ENCODE assay signal across 27 cellular contexts in the genomic region with DNA sequence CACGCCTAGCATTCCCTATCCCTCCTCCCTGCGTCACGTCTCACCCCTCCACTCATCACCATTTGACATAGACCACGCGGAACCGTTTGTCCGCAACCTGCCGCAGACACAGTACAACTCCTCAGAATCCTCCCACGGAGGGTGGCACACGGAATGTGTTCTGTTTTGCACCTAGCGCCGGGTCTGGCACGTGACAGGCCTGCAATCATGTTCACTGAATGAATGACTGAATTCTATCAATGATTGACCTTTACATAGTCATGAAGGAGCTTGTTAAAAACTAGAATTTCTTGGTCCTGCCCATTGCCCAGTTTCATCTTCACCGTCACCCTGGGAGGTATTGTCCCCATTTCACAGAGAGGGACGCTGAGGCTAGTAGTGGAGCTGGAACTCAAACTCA. TPM values are rescaled to one million over a fixed set of nuclear protein-coding genes. Genes with fewer than 3 reads are reported as not detected.
"Had no signal": no experiment of that assay in that cellular context is flagged by ENCODE, and none has a peak within 500 bp of the region (broad histone marks: within the 10 kb centered on the region; RNA-seq: fewer than 3 reads in every experiment).

No MANE protein-coding gene starts in this region.

- H2AFZ ChIP-seq: hepatocyte, neural progenitor cell, parathyroid adenoma had no signal

- H3K4me3 ChIP-seq: gastrocnemius medialis, hepatocyte, lower lobe of right lung, neural progenitor cell, right atrium auricular region, stomach, thyroid gland had no signal

- DNase-seq: cerebellar nuclear complex; cortex of kidney; dorsolateral prefrontal cortex; effector CD4-positive, alpha-beta T cell; foreskin fibroblast; gastrocnemius medialis; head of caudate nucleus; left ventricle myocardium superior; lower lobe of right lung; naive B cell; stimulated activated CD4-positive, alpha-beta T cell treated with anti-CD3 and anti-CD28 coated beads, Interleukin-2, amount 100 ng/mL, for 24 hours; stimulated activated CD4-positive, alpha-beta T cell treated with anti-CD3 and anti-CD28 coated beads, Interleukin-4, amount 100 ng/mL, for 24 hours; stimulated activated naive CD4-positive, alpha-beta T cell treated with Interleukin-2 at 50 U/mL for 16 hours; stomach; thyroid gland had no signal

- H3K27me3 ChIP-seq: right atrium auricular region, thyroid gland had no signal

- H3K36me3 ChIP-seq: gastrocnemius medialis, lower lobe of right lung, neural progenitor cell, right atrium auricular region, stomach, thyroid gland had no signal

- H3K9ac ChIP-seq: neural progenitor cell, parathyroid adenoma had no signal

- ATAC-seq: esophagus mucosa; gastrocnemius medialis; left ventricle myocardium superior; lower lobe of right lung; natural killer cell treated with Interleukin-12 subunit alpha and Interleukin-12 subunit beta and Interleukin-15 and Interleukin-18, amount 100 ng/mL, for 72 hours; sciatic nerve; stimulated activated effector memory CD8-positive, alpha-beta T cell treated with anti-CD3 and anti-CD28 coated beads, Interleukin-12 subunit alpha, Interleukin-12 subunit beta, amount 100 ng/mL, for 72 hours had no signal

- H3K4me2 ChIP-seq: hepatocyte, neural progenitor cell had no signal

- H3K9me3 ChIP-seq: gastrocnemius medialis, lower lobe of right lung, right atrium auricular region, stomach, thyroid gland had no signal

- H3K4me1 ChIP-seq: gastrocnemius medialis had no signal

- H3K79me2 ChIP-seq: hepatocyte, parathyroid adenoma had no signal

- H3K27ac ChIP-seq: gastrocnemius medialis, hepatocyte, lower lobe of right lung, neural progenitor cell, parathyroid adenoma, right atrium auricular region, stomach had no signal

RNA-seq across cellular contexts. Expression of a gene that starts 4.7 kb away (rescaled TPM):
- total RNA-seq: kidney epithelial cell, osteoblast had no signal

RNA-seq across cellular contexts. Expression of a gene that starts 53.4 kb away (rescaled TPM):
- total RNA-seq: esophagus mucosa, glomerular endothelial cell, kidney epithelial cell, mononuclear cell, osteoblast, stomach had no signal
- polyA plus RNA-seq: stomach had no signal
